In the genomic region with DNA sequence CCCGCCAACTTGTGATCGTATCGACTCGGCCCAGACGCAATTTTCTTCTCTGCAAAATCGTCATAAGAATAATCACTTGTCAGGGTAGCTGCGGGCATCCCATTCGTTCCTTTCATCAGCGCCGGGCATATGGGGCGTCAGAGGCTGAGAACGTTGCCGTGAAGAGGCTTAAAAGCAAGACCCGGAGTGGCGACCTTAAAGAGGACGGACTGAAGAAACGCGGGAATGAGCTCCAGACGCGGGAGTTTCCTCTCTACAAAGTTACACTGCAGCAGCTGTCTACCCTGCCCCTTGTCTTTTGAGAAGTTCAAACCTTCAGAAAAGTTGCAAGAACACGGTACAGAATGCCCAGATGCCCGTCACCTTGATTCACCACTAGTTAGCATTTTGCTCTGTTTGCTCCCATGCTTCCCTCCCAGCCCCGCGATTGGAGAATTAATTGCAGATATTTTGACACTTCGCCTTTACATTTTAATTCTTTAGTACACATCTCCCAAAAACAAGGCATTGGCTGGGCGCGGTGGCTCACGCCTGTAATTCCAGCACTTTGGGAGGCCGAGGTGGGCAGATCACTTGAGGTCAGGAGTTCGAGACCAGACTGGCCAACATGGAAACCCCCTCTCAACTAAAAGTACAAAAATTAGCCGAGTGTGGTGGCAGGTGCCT, we compare ENCODE assay signal across 7 cellular contexts. TPM values are rescaled to one million over a fixed set of nuclear protein-coding genes. Genes with fewer than 3 reads are reported as not detected.
DNase-seq lines count a peak whose midpoint lies in the region; ATAC-seq lines count a peak whose summit lies in the region.

No MANE protein-coding gene starts in this region.

- H3K27ac ChIP-seq in temporal lobe (ENCODE audit: low read depth, low read length), result peak overlapping the region; percentile 8

- intact Hi-C loops in left colon (cut with DNase I, micrococcal nuclease), result loop anchor here in 1 of 2 donors (10.0 kb wide), 1 partner anchor 64 kb away; no protein-coding TSS in a partner anchor

- no peaks in the 10 kb centered on the region for H3K9me3 ChIP-seq in ES-I3 (ENCODE audit: control insufficient read depth, insufficient read depth, low read length)

- H3K4me1 ChIP-seq in ES-I3 (ENCODE audit: insufficient read depth, low read length), result no peaks in the 10 kb centered on the region

- peak overlapping the region; percentile 62 for H3K9ac ChIP-seq in ES-I3 (ENCODE audit: low read depth, low read length)

- H3K36me3 ChIP-seq in ES-I3 (ENCODE audit: insufficient read depth, low read length), result no peaks in the 10 kb centered on the region; the same call in 1 of the 2 replicates

- peak; percentile 10 for ATAC-seq in left colon

- DNase-seq in LoVo (ENCODE audit: low spot score) (peak; percentile 2), amniotic epithelial cell (ENCODE audit: low read depth) (peak; percentile 23), left colon (no peak), NCI-H1694 (lab: John Stamatoyannopoulos, UW) (no peak)
- DNase-seq in effector CD4-positive, alpha-beta T cell, result no peak

RNA-seq across cellular contexts. Expression of a gene that starts 1.0 kb away (rescaled TPM):
- total RNA-seq in left colon, result 10 to 100 TPM; 11.8 to 11.9 TPM
- 5.9 TPM for total RNA-seq in temporal lobe

RNA-seq across cellular contexts. Expression of a gene that starts 18.6 kb away (rescaled TPM):
- total RNA-seq in left colon (under 1 TPM; 0.34 to 0.52 TPM), temporal lobe (1.2 TPM)

RNA-seq across cellular contexts. Expression of a gene that starts 32.3 kb away (rescaled TPM):
- 100 to 1,000 TPM in 1 of 2 donors, 10 to 100 TPM in 1; 68.0 to 105 TPM for total RNA-seq in left colon
- total RNA-seq in temporal lobe, result 80.9 TPM

RNA-seq across cellular contexts. Expression of a gene that starts 41.1 kb away (rescaled TPM):
- total RNA-seq in left colon (10 to 100 TPM; 22.6 to 26.8 TPM), temporal lobe (21.4 TPM)

RNA-seq across cellular contexts. Expression of a gene that starts 43.6 kb away (rescaled TPM):
- 10 to 100 TPM; 19.7 to 21.5 TPM for total RNA-seq in left colon
- total RNA-seq in temporal lobe, result 10.6 TPM

Comparison
In these comparisons a context has a peak if more than half of its experiments do, and no peak if none do; other contexts are left out.
1. DNase-seq: peak in LoVo (single experiment) and amniotic epithelial cell (single experiment); none in left colon (0 of 2), NCI-H1694 (single experiment) and effector CD4-positive, alpha-beta T cell (single experiment).